In the genomic region with DNA sequence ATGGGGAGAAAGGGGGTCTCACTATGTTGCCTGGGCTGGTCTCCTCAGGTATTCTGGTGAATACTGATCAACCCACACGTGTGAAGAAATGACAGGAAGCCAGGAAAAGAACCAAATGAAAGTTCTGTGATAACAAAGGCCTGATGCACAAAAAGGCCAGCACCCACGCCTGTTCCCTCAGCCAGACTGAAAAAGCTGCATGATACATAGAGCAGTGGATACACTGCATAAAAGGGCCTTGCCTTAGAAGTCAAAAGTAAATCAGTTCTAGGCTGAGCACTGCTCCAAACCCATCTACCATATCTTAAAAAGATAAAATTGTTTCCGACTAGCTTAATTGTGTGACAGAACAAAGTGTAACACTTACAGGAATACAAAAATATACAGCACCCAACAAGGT, we compare ENCODE assay signal across 20 cellular contexts.
"Had no signal": no experiment of that assay in that cellular context is flagged by ENCODE, and none has a peak within 500 bp of the region (broad histone marks: within the 10 kb centered on the region; RNA-seq: fewer than 3 reads in every experiment).

No MANE protein-coding gene starts in this region.

- H3K27ac Mint-ChIP-seq: activated T-helper 1 cell treated with anti-CD3 and anti-CD28 coated beads, Interleukin-12 subunit alpha, Interleukin-12 subunit beta, Interleukin-2, Interleukin-4 antibody, amounts not matched to agents 30 ng/mL and 10 ng/mL and 1 ng/mL, durations not matched to agents 14 hours and 24 hours and 36 hours; T-helper 1 cell treated with Interleukin-12 subunit alpha and Interleukin-12 subunit beta and Interleukin-4 antibody, amounts not matched to agents 30 μg/mL and 1 μg/mL, for 36 hours had no signal

- ATAC-seq: activated CD4-positive, CD25-positive, alpha-beta regulatory T cell treated with anti-CD3 and anti-CD28 coated beads, Interleukin-2, amount 50 U/mL, for 24 hours; Panc1 had no signal

- H3K9me3 Mint-ChIP-seq: activated T-helper 1 cell treated with anti-CD3 and anti-CD28 coated beads, Interleukin-12 subunit alpha, Interleukin-12 subunit beta, Interleukin-2, Interleukin-4 antibody, amounts not matched to agents 30 ng/mL and 10 ng/mL and 1 ng/mL, durations not matched to agents 14 hours and 24 hours and 36 hours; brain; T-helper 1 cell treated with Interleukin-12 subunit alpha and Interleukin-12 subunit beta and Interleukin-4 antibody, amounts not matched to agents 30 μg/mL and 1 μg/mL, for 36 hours had no signal

- H3K27me3 Mint-ChIP-seq: activated naive CD8-positive, alpha-beta T cell; brain had no signal

- H3K27ac ChIP-seq: RWPE1 had no signal

- DNase-seq: activated CD4-positive, alpha-beta T cell treated with anti-CD3 and anti-CD28 coated beads, Interleukin-2, amount 50 U/mL, for 1 hour; activated CD8-positive, alpha-beta memory T cell treated with anti-CD3 and anti-CD28 coated beads for 24 hours; activated effector memory CD4-positive, alpha-beta T cell treated with Interleukin-2 at 50 U/mL for 16 hours; activated naive CD4-positive, alpha-beta T cell; MM.1S; NCI-H1105; NCI-H1436; NCI-H1694 treated with DMSO at 0.1 percent for 48 hours; NCI-H2081; NCI-H510A treated with DMSO at 0.1 percent for 48 hours; NK-92 treated with Interleukin-12 subunit alpha and Interleukin-12 subunit beta, amount 100 ng/mL, for 24 hours; OCI-M1; SHP77 treated with DMSO at 0.1 percent for 48 hours had no signal

- H3K4me3 Mint-ChIP-seq: activated naive CD8-positive, alpha-beta T cell; activated T-helper 1 cell treated with anti-CD3 and anti-CD28 coated beads, Interleukin-12 subunit alpha, Interleukin-12 subunit beta, Interleukin-2, Interleukin-4 antibody, amounts not matched to agents 30 ng/mL and 10 ng/mL and 1 ng/mL, durations not matched to agents 14 hours and 24 hours and 36 hours; brain; T-helper 1 cell treated with Interleukin-12 subunit alpha and Interleukin-12 subunit beta and Interleukin-4 antibody, amounts not matched to agents 30 μg/mL and 1 μg/mL, for 36 hours had no signal
